10 cellular contexts compared by ENCODE assay signal in genomic region chr1:41108696-41109284, GRCh38.
A peak's percentile ranks its signal among the peaks of the same experiment; 100 is the strongest.
DNase-seq lines count a peak whose midpoint lies in the region; TF ChIP-seq lines count a peak whose summit lies in the region.
"Had no signal": no experiment of that assay in that cellular context is flagged by ENCODE, and none has a peak within 500 bp of the region (broad histone marks: within the 10 kb centered on the region; RNA-seq: fewer than 3 reads in every experiment).

No MANE protein-coding gene starts in this region.

- no peak for TF ChIP-seq POLR2A in ovary (IDR thresholded peaks at IDR 0.05)

- no peaks in the 10 kb centered on the region for H3K27me3 ChIP-seq in ovary

- H3K36me3 ChIP-seq in SK-N-MC (ENCODE audit: insufficient read depth, low read length) (peaks cover 15% of the 10 kb centered on the region), ovary (no peaks in the 10 kb centered on the region)

- DNase-seq in AG20443 (ENCODE audit: low spot score) (peak; percentile 9), SK-N-MC (ENCODE audit: low read depth, low spot score) (no peak), fibroblast of the conjunctiva (ENCODE audit: low read depth) (peak; percentile 23), ovary (peak in 2 of 5 donors; percentile 56 to 69), kidney glomerular epithelial cell (lab: John Stamatoyannopoulos, UW) (no peak), NCI-H146 treated with DMSO at 0.1 percent for 48 hours (lab: John Stamatoyannopoulos, UW; ENCODE audit: unreplicated experiment) (no peak), COLO668 (lab: John Stamatoyannopoulos, UW; ENCODE audit: unreplicated experiment) (no peak)
- DNase-seq in NK-92 treated with Interleukin-12 subunit alpha and Interleukin-12 subunit beta, amount 100 ng/mL, for 24 hours (lab: John Stamatoyannopoulos, UW), result no peak
- DNase-seq: NCI-H1694 treated with DMSO at 0.1 percent for 48 hours, T-helper 9 cell had no signal

- TF ChIP-seq CTCF in ovary (IDR thresholded peaks at IDR 0.05), result no peak

- WGBS in ovary, 3 donors, result 24 to 66% (median 48%) methylated on average over 1 of the region's 1 CpG

- intact Hi-C loops in ovary (cut with DNase I), result loop anchor here in 1 of 4 donors (10.0 kb wide), 1 partner anchor 1424 kb away; no protein-coding TSS in a partner anchor

- H3K4me3 ChIP-seq in SK-N-MC (no peak overlapping the region), ovary (no peak overlapping the region)

- peak overlapping the region; percentile 33 for H3K27ac ChIP-seq in SK-N-MC
- peak overlapping the region; percentile 89 to 90 for H3K27ac ChIP-seq in ovary

- H3K9me3 ChIP-seq in SK-N-MC (ENCODE audit: low read depth, low read length) (no peaks in the 10 kb centered on the region), ovary (no peaks in the 10 kb centered on the region)

- no peak for TF ChIP-seq EP300 in ovary (IDR thresholded peaks at IDR 0.05)

- H3K9ac ChIP-seq in SK-N-MC (ENCODE audit: insufficient read length), result no peak overlapping the region

- peaks cover 6% of the 10 kb centered on the region for H3K4me1 ChIP-seq in ovary (ENCODE audit: insufficient read depth)

Comparison
In these comparisons a context has a peak if more than half of its experiments do, and no peak if none do; other contexts are left out.
1. DNase-seq: peak in AG20443 (single experiment) and fibroblast of the conjunctiva (single experiment); none in SK-N-MC (single experiment), kidney glomerular epithelial cell (single experiment), NK-92 treated with Interleukin-12 subunit alpha and Interleukin-12 subunit beta, amount 100 ng/mL, for 24 hours (single experiment), NCI-H146 treated with DMSO at 0.1 percent for 48 hours (single experiment) and COLO668 (single experiment).